18 cellular contexts compared by ENCODE assay signal in genomic region chr6:86943819-86944407, GRCh38. TPM values are rescaled to one million over a fixed set of nuclear protein-coding genes. Genes with fewer than 3 reads are reported as not detected.
DNase-seq lines count a peak whose midpoint lies in the region; ATAC-seq, FAIRE-seq and TF ChIP-seq lines count a peak whose summit lies in the region.
"Had no signal": no experiment of that assay in that cellular context is flagged by ENCODE, and none has a peak within 500 bp of the region (broad histone marks: within the 10 kb centered on the region; RNA-seq: fewer than 3 reads in every experiment).

No MANE protein-coding gene starts in this region.

- H4K20me1 ChIP-seq in GM23338 (replicated peaks; ENCODE audit: insufficient read depth) = no peaks in the 10 kb centered on the region

- WGBS in endodermal cell (ENCODE audit: insufficient coverage in 1 of 2, insufficient read length in 1 of 2), 2 experiments = 53 to 69% methylated on average over 5 of the region's 5 CpGs

- H3K4me1 ChIP-seq in GM23338 (ENCODE audit: insufficient read depth) = no peaks in the 10 kb centered on the region
- H3K4me1 ChIP-seq in endodermal cell (ENCODE audit: control insufficient read depth, insufficient read depth, low read length) = peaks cover 13% of the 10 kb centered on the region
- H3K4me1 ChIP-seq: BE2C had no signal

- H3K9me3 ChIP-seq in endodermal cell (ENCODE audit: control insufficient read depth, low read length) = peaks cover 5% of the 10 kb centered on the region
- H3K9me3 ChIP-seq: BE2C had no signal

- no peak for FAIRE-seq in GM12891 (lab: Jason Lieb, UNC)
- FAIRE-seq: A204.1 had no signal

- H3K4me2 ChIP-seq in GM23338 = no peak overlapping the region

- H3K9me3 Mint-ChIP-seq in GM23338 = no peaks in the 10 kb centered on the region
- no peaks in the 10 kb centered on the region for H3K9me3 Mint-ChIP-seq in endodermal cell
- H3K9me3 Mint-ChIP-seq in stimulated activated effector memory CD8-positive, alpha-beta T cell treated with anti-CD3 and anti-CD28 coated beads, Interleukin-12 subunit alpha, Interleukin-12 subunit beta, amount 100 ng/mL, for 72 hours = no peaks in the 10 kb centered on the region

- TF ChIP-seq POLR2A in GM12891 (IDR thresholded peaks at IDR 0.05; ENCODE audit: low read depth, low read length) = no peak

- no peaks in the 10 kb centered on the region for H3F3A ChIP-seq in GM23338 (replicated peaks; ENCODE audit: low read depth)

- no peaks in the 10 kb centered on the region for H3K36me3 ChIP-seq in GM23338 (ENCODE audit: insufficient read depth)
- peaks cover 21% of the 10 kb centered on the region for H3K36me3 ChIP-seq in endodermal cell (ENCODE audit: control insufficient read depth, insufficient read depth, low read length)
- H3K36me3 ChIP-seq: BE2C had no signal

- peaks cover 2% of the 10 kb centered on the region; the same call in 1 of the 2 replicates for H3K9me2 ChIP-seq in GM23338 (ENCODE audit: insufficient read depth)

- H3K27ac Mint-ChIP-seq in GM23338 (no peak overlapping the region), endodermal cell (peak overlapping the region; percentile 50)
- H3K27ac Mint-ChIP-seq in stimulated activated effector memory CD8-positive, alpha-beta T cell treated with anti-CD3 and anti-CD28 coated beads, Interleukin-12 subunit alpha, Interleukin-12 subunit beta, amount 100 ng/mL, for 72 hours = no peak overlapping the region
- H3K27ac Mint-ChIP-seq: CD4-positive, alpha-beta memory T cell had no signal

- no peak for DNase-seq in GM23338 (ENCODE audit: low spot score)
- DNase-seq in NCI-H524 (lab: John Stamatoyannopoulos, UW) = peak; percentile 53 to 89
- DNase-seq in endodermal cell = peak; percentile 69
- DNase-seq in stimulated activated effector memory CD8-positive, alpha-beta T cell treated with anti-CD3 and anti-CD28 coated beads, Interleukin-12 subunit alpha, Interleukin-12 subunit beta, amount 100 ng/mL, for 72 hours (ENCODE audit: low spot score in 2 of 2) = no peak
- no peak for DNase-seq in GM12891 (ENCODE audit: insufficient read length, low spot score)
- DNase-seq in NCI-H187 (lab: John Stamatoyannopoulos, UW) = no peak
- no peak for DNase-seq in NCI-H1092 (lab: John Stamatoyannopoulos, UW)
- DNase-seq: BE2C; CD4-positive, alpha-beta memory T cell; DMS53; GF-D8; H7; IMR-90; KBM-7 had no signal

- TF ChIP-seq CTCF in GM23338 (conservative IDR thresholded peaks at IDR 0.05; ENCODE audit: low read depth in 2 of 2) = no peak
- no peak for TF ChIP-seq CTCF in endodermal cell (conservative IDR thresholded peaks at IDR 0.05)

- ATAC-seq in GM23338 = peak; percentile 52
- ATAC-seq in stimulated activated effector memory CD8-positive, alpha-beta T cell treated with anti-CD3 and anti-CD28 coated beads, Interleukin-12 subunit alpha, Interleukin-12 subunit beta, amount 100 ng/mL, for 72 hours = peak; percentile 28
- no peak for ATAC-seq in HG02885 (IDR thresholded peaks at IDR 0.05; ENCODE audit: poor library complexity, unreplicated experiment)

- H3K4me3 ChIP-seq in GM23338 = no peak overlapping the region
- peak overlapping the region; percentile 2 for H3K4me3 ChIP-seq in endodermal cell (ENCODE audit: low read length)

- H3K4me1 Mint-ChIP-seq in GM23338 (peaks cover 7% of the 10 kb centered on the region; the same call in 2 of the 3 replicates), endodermal cell (peaks cover 24% of the 10 kb centered on the region)
- no peaks in the 10 kb centered on the region for H3K4me1 Mint-ChIP-seq in stimulated activated effector memory CD8-positive, alpha-beta T cell treated with anti-CD3 and anti-CD28 coated beads, Interleukin-12 subunit alpha, Interleukin-12 subunit beta, amount 100 ng/mL, for 72 hours
- H3K4me1 Mint-ChIP-seq: CD4-positive, alpha-beta memory T cell had no signal

- H3K27me3 Mint-ChIP-seq in GM23338 (ENCODE audit: insufficient read depth, low read depth, poor library complexity) (peaks cover 2% of the 10 kb centered on the region), endodermal cell (ENCODE audit: insufficient read depth) (peaks cover 4% of the 10 kb centered on the region)

- H3K27ac ChIP-seq in GM23338 (ENCODE audit: low read depth) = no peak overlapping the region
- no peak overlapping the region for H3K27ac ChIP-seq in endodermal cell (ENCODE audit: low read depth, low read length)
- H3K27ac ChIP-seq: C4-2B had no signal

- no peak overlapping the region for H3K9ac ChIP-seq in endodermal cell (ENCODE audit: extremely low read depth, low read length, poor library complexity, severe bottlenecking)

- H3K27me3 ChIP-seq in GM23338 (ENCODE audit: insufficient read depth) (peaks cover 6% of the 10 kb centered on the region), endodermal cell (ENCODE audit: control insufficient read depth, insufficient read depth, low read length, poor library complexity, severe bottlenecking) (no peaks in the 10 kb centered on the region)
- H3K27me3 ChIP-seq: BE2C had no signal

- H3K79me2 ChIP-seq in GM23338 (replicated peaks; ENCODE audit: insufficient read depth) = no peaks in the 10 kb centered on the region

- H3K4me3 Mint-ChIP-seq in GM23338 (no peak overlapping the region), endodermal cell (no peak overlapping the region)
- H3K4me3 Mint-ChIP-seq in stimulated activated effector memory CD8-positive, alpha-beta T cell treated with anti-CD3 and anti-CD28 coated beads, Interleukin-12 subunit alpha, Interleukin-12 subunit beta, amount 100 ng/mL, for 72 hours = no peak overlapping the region
- H3K4me3 Mint-ChIP-seq: CD4-positive, alpha-beta memory T cell had no signal

- no peak overlapping the region for H2AFZ ChIP-seq in GM23338

- H3K36me3 Mint-ChIP-seq in GM23338 (ENCODE audit: low read depth) = no peaks in the 10 kb centered on the region
- H3K36me3 Mint-ChIP-seq in endodermal cell (ENCODE audit: low read depth) = peaks cover 5% of the 10 kb centered on the region
- H3K36me3 Mint-ChIP-seq in stimulated activated effector memory CD8-positive, alpha-beta T cell treated with anti-CD3 and anti-CD28 coated beads, Interleukin-12 subunit alpha, Interleukin-12 subunit beta, amount 100 ng/mL, for 72 hours = no peaks in the 10 kb centered on the region
- H3K36me3 Mint-ChIP-seq: CD4-positive, alpha-beta memory T cell had no signal

TF ChIP-seq in GM12891, 5 proteins besides CTCF, POLR2A, EP300 and RAD21:
- TF ChIP-seq POLR2AphosphoS5 (IDR thresholded peaks at IDR 0.05; ENCODE audit: low read depth, low read length) (no peak), SPI1 (IDR thresholded peaks at IDR 0.05; ENCODE audit: low read depth, low read length) (no peak), TAF1 (IDR thresholded peaks at IDR 0.05; ENCODE audit: low read depth, low read length) (no peak), PAX5 (IDR thresholded peaks at IDR 0.05; ENCODE audit: insufficient read depth, low read length, severe bottlenecking) (no peak), POU2F2 (IDR thresholded peaks at IDR 0.05; ENCODE audit: low read depth, low read length) (no peak)

RNA-seq across cellular contexts. Expression of gene HTR1E, which starts 6.6 kb away (rescaled TPM):
- 0.19 TPM in 1 of 2 replicates, not detected in the other for total RNA-seq in GM23338 (2014; rRNA removed; shearing (Covaris generic))
- not detected in 2 replicates for polyA plus RNA-seq in GM23338 (2016; fragmentation: Nextera tagmentation; extraction: Ambion mirVana)
- 1 to 10 TPM; 1.3 to 3.6 TPM for total RNA-seq in endodermal cell
- polyA plus RNA-seq in endodermal cell (2013, experiment 1 of 2) = 0.85 TPM
- 1.4 TPM for polyA plus RNA-seq in endodermal cell (2013, experiment 2 of 2)
- not detected for polyA plus RNA-seq in GM12891 (2012; ENCODE audit: low read depth, missing spikeins)
- total RNA-seq: CD4-positive, alpha-beta memory T cell; HT-29; IMR-90 had no signal
- polyA plus RNA-seq: CD4-positive, alpha-beta memory T cell; IMR-90 had no signal

Comparison
In these comparisons a context has a peak if more than half of its experiments do, and no peak if none do; other contexts are left out.
1. DNase-seq: peak in NCI-H524 (2 of 2) and endodermal cell (single experiment); none in GM23338 (single experiment), stimulated activated effector memory CD8-positive, alpha-beta T cell treated with anti-CD3 and anti-CD28 coated beads, Interleukin-12 subunit alpha, Interleukin-12 subunit beta, amount 100 ng/mL, for 72 hours (0 of 2), GM12891 (single experiment), NCI-H187 (0 of 2) and NCI-H1092 (single experiment).